Comparison of ENCODE assay signal across 17 cellular contexts in the genomic region with DNA sequence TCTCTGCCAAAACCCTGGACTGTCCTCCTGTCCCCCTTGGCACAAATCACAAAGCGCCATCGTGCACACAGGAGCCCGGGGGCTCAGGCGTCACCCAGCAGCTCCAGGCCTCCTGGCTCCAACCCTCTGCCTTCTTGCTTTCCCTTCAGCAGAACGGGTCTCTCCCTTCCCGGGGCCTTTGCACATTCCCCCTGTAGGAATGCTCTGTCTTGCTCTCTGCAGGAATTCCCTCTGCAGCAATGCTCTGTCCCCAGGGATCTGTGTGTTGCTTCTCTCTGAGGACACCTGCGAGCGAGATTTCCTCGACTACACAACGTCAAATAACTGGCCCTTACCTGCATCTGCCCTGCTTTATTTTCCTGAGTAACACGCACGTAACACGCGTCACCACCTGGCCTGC. TPM values are rescaled to one million over a fixed set of nuclear protein-coding genes. Genes with fewer than 3 reads are reported as not detected.
DNase-seq lines count a peak whose midpoint lies in the region; ATAC-seq and TF ChIP-seq lines count a peak whose summit lies in the region.
"Had no signal": no experiment of that assay in that cellular context is flagged by ENCODE, and none has a peak within 500 bp of the region (broad histone marks: within the 10 kb centered on the region; RNA-seq: fewer than 3 reads in every experiment).

No MANE protein-coding gene starts in this region.

- CTCF ChIA-PET in activated naive CD4-positive, alpha-beta T cell treated with anti-CD3 and anti-CD28 coated beads, Interleukin-2, amount 10 ng/mL, durations not matched to agents 7 days and 5 days (lab: Charles Lee), result interaction anchor here (1.1 kb wide), 1 partner anchor 11 kb away, joined by 4 read pairs; no protein-coding TSS in a partner anchor
- CTCF ChIA-PET in HEK293T (lab: Yijun Ruan, JAX), result no interaction called here

- DNase-seq in activated naive CD4-positive, alpha-beta T cell treated with anti-CD3 and anti-CD28 coated beads, Interleukin-2, amount 10 ng/mL, durations not matched to agents 7 days and 5 days, result no peak
- no peak for DNase-seq in activated naive CD4-positive, alpha-beta T cell treated with Interleukin-2 at 50 U/mL for 16 hours
- DNase-seq in endodermal cell (peak; percentile 41), NCI-H69 (lab: John Stamatoyannopoulos, UW) (no peak), OCI-M1 (lab: John Stamatoyannopoulos, UW) (no peak), HEK293T (ENCODE audit: extremely low spot score) (no peak)
- DNase-seq: activated CD4-positive, alpha-beta T cell treated with anti-CD3 and anti-CD28 coated beads, Interleukin-2, amount 50 U/mL, for 4 hours; Calu3; NCI-H1694 treated with DMSO at 0.1 percent for 48 hours; NK-92 treated with Interleukin-12 subunit alpha and Interleukin-12 subunit beta, amount 100 ng/mL, for 24 hours; stimulated activated naive CD4-positive, alpha-beta T cell treated with Interleukin-2 at 50 U/mL for 16 hours had no signal

- no peak overlapping the region for H2AFZ ChIP-seq in OCI-LY1 (ENCODE audit: low read length)

- no peak overlapping the region for H3K27ac Mint-ChIP-seq in activated naive CD4-positive, alpha-beta T cell treated with anti-CD3 and anti-CD28 coated beads, Interleukin-2, amount 10 ng/mL, durations not matched to agents 7 days and 5 days
- no peak overlapping the region for H3K27ac Mint-ChIP-seq in endodermal cell
- peak overlapping the region; percentile 64 for H3K27ac Mint-ChIP-seq in stimulated activated memory B cell treated with anti-CD40 and anti-IgM and Interleukin-4, amounts not matched to agents 10 μg/mL and 1 μg/mL and 100 μg/mL, for 72 hours
- H3K27ac Mint-ChIP-seq: mesothelial cell of epicardium had no signal

- H3K4me1 ChIP-seq in OCI-LY1 (ENCODE audit: insufficient read depth, low read length, severe bottlenecking) (peaks cover 68% of the 10 kb centered on the region), endodermal cell (ENCODE audit: control insufficient read depth, insufficient read depth, low read length) (no peaks in the 10 kb centered on the region)
- H3K4me1 ChIP-seq: HAP-1 had no signal

- H3K4me3 Mint-ChIP-seq in activated naive CD4-positive, alpha-beta T cell treated with anti-CD3 and anti-CD28 coated beads, Interleukin-2, amount 10 ng/mL, durations not matched to agents 7 days and 5 days, result peak overlapping the region; percentile 6
- no peak overlapping the region for H3K4me3 Mint-ChIP-seq in endodermal cell
- no peak overlapping the region for H3K4me3 Mint-ChIP-seq in stimulated activated memory B cell treated with anti-CD40 and anti-IgM and Interleukin-4, amounts not matched to agents 10 μg/mL and 1 μg/mL and 100 μg/mL, for 72 hours
- H3K4me3 Mint-ChIP-seq: mesothelial cell of epicardium had no signal

- H3K27me3 ChIP-seq in OCI-LY1 (ENCODE audit: insufficient read depth, low read length), result peaks cover 6% of the 10 kb centered on the region; the same call in 1 of the 2 replicates
- H3K27me3 ChIP-seq in endodermal cell (ENCODE audit: control insufficient read depth, insufficient read depth, low read length, poor library complexity, severe bottlenecking), result no peaks in the 10 kb centered on the region

- no peaks in the 10 kb centered on the region for H3K9me2 ChIP-seq in OCI-LY1 (ENCODE audit: low read depth, low read length)

- H3K4me2 ChIP-seq in OCI-LY1 (ENCODE audit: low read length), result no peak overlapping the region; the same call in 1 of the 2 replicates

- H3K4me3 ChIP-seq in OCI-LY1 (ENCODE audit: low read depth, low read length, poor library complexity, severe bottlenecking), result no peak overlapping the region
- H3K4me3 ChIP-seq in endodermal cell (ENCODE audit: low read length), result no peak overlapping the region
- H3K4me3 ChIP-seq: HAP-1 had no signal

- TF ChIP-seq CTCF in OCI-LY1 (IDR thresholded peaks at IDR 0.05; ENCODE audit: low read length) (no peak), endodermal cell (conservative IDR thresholded peaks at IDR 0.05) (no peak)

- H3K36me3 ChIP-seq in OCI-LY1 (ENCODE audit: insufficient read depth, low read length), result no peaks in the 10 kb centered on the region
- H3K36me3 ChIP-seq in endodermal cell (ENCODE audit: control insufficient read depth, insufficient read depth, low read length), result no peaks in the 10 kb centered on the region
- H3K36me3 ChIP-seq: HAP-1 had no signal

- no peaks in the 10 kb centered on the region for H4K20me1 ChIP-seq in OCI-LY1 (ENCODE audit: insufficient read depth, low read length)

- no peaks in the 10 kb centered on the region for H3K27me3 Mint-ChIP-seq in activated naive CD4-positive, alpha-beta T cell treated with anti-CD3 and anti-CD28 coated beads, Interleukin-2, amount 10 ng/mL, durations not matched to agents 7 days and 5 days
- H3K27me3 Mint-ChIP-seq in endodermal cell (ENCODE audit: insufficient read depth), result no peaks in the 10 kb centered on the region
- H3K27me3 Mint-ChIP-seq in stimulated activated memory B cell treated with anti-CD40 and anti-IgM and Interleukin-4, amounts not matched to agents 10 μg/mL and 1 μg/mL and 100 μg/mL, for 72 hours, result no peaks in the 10 kb centered on the region

- H3K9ac ChIP-seq in OCI-LY1 (ENCODE audit: low read length) (no peak overlapping the region), endodermal cell (ENCODE audit: extremely low read depth, low read length, poor library complexity, severe bottlenecking) (no peak overlapping the region)

- peak overlapping the region; percentile 58 for H3K27ac ChIP-seq in OCI-LY1 (ENCODE audit: low read depth, low read length, poor library complexity, severe bottlenecking)
- H3K27ac ChIP-seq in endodermal cell (ENCODE audit: low read depth, low read length), result no peak overlapping the region
- H3K27ac ChIP-seq: RWPE1 had no signal

- POLR2A ChIA-PET in HEK293T (lab: Yijun Ruan, JAX), result no interaction called here

- WGBS in endodermal cell (ENCODE audit: insufficient coverage in 1 of 2, insufficient read length in 1 of 2), 2 experiments, result 92% methylated on average over 14 of the region's 14 CpGs

- H3K9me3 ChIP-seq in OCI-LY1 (ENCODE audit: low read length) (no peaks in the 10 kb centered on the region), endodermal cell (ENCODE audit: control insufficient read depth, low read length) (no peaks in the 10 kb centered on the region)
- H3K9me3 ChIP-seq: HAP-1 had no signal

- peaks cover 30% of the 10 kb centered on the region for H3K4me1 Mint-ChIP-seq in activated naive CD4-positive, alpha-beta T cell treated with anti-CD3 and anti-CD28 coated beads, Interleukin-2, amount 10 ng/mL, durations not matched to agents 7 days and 5 days
- H3K4me1 Mint-ChIP-seq in endodermal cell, result peaks cover 2% of the 10 kb centered on the region
- H3K4me1 Mint-ChIP-seq in stimulated activated memory B cell treated with anti-CD40 and anti-IgM and Interleukin-4, amounts not matched to agents 10 μg/mL and 1 μg/mL and 100 μg/mL, for 72 hours, result peaks cover 46% of the 10 kb centered on the region
- H3K4me1 Mint-ChIP-seq: mesothelial cell of epicardium had no signal

- no peak for ATAC-seq in stimulated activated memory B cell treated with anti-CD40 and anti-IgM and Interleukin-4, amounts not matched to agents 10 μg/mL and 1 μg/mL and 100 μg/mL, for 72 hours

- no peaks in the 10 kb centered on the region for H3K79me2 ChIP-seq in OCI-LY1 (ENCODE audit: insufficient read depth, low read length)

- no peaks in the 10 kb centered on the region for H3F3A ChIP-seq in OCI-LY1 (ENCODE audit: insufficient read depth, low read length)

- H3K36me3 Mint-ChIP-seq in activated naive CD4-positive, alpha-beta T cell treated with anti-CD3 and anti-CD28 coated beads, Interleukin-2, amount 10 ng/mL, durations not matched to agents 7 days and 5 days, result peaks cover 17% of the 10 kb centered on the region
- H3K36me3 Mint-ChIP-seq in endodermal cell (ENCODE audit: low read depth), result no peaks in the 10 kb centered on the region
- H3K36me3 Mint-ChIP-seq in stimulated activated memory B cell treated with anti-CD40 and anti-IgM and Interleukin-4, amounts not matched to agents 10 μg/mL and 1 μg/mL and 100 μg/mL, for 72 hours, result no peaks in the 10 kb centered on the region
- H3K36me3 Mint-ChIP-seq: mesothelial cell of epicardium had no signal

- H3K9me3 Mint-ChIP-seq in activated naive CD4-positive, alpha-beta T cell treated with anti-CD3 and anti-CD28 coated beads, Interleukin-2, amount 10 ng/mL, durations not matched to agents 7 days and 5 days, result no peaks in the 10 kb centered on the region
- H3K9me3 Mint-ChIP-seq in endodermal cell, result no peaks in the 10 kb centered on the region
- H3K9me3 Mint-ChIP-seq in stimulated activated memory B cell treated with anti-CD40 and anti-IgM and Interleukin-4, amounts not matched to agents 10 μg/mL and 1 μg/mL and 100 μg/mL, for 72 hours, result no peaks in the 10 kb centered on the region
- H3K9me3 Mint-ChIP-seq: mesothelial cell of epicardium had no signal

TF ChIP-seq in HEK293T, 16 proteins besides CTCF, POLR2A, EP300 and RAD21:
- TF ChIP-seq HDGF (IDR thresholded peaks at IDR 0.05; ENCODE audit: borderline replicate concordance) (no peak), PKNOX1 (IDR thresholded peaks at IDR 0.05) (no peak), L3MBTL2 (conservative IDR thresholded peaks at IDR 0.05) (no peak), SP1 (IDR thresholded peaks at IDR 0.05) (no peak), ELF4 (IDR thresholded peaks at IDR 0.05) (no peak), ZNF384 (IDR thresholded peaks at IDR 0.05) (no peak), TARDBP (IDR thresholded peaks at IDR 0.05) (no peak), FOXA1 (IDR thresholded peaks at IDR 0.05) (no peak), NFRKB (IDR thresholded peaks at IDR 0.05) (no peak), LEF1 (IDR thresholded peaks at IDR 0.05; ENCODE audit: borderline replicate concordance) (no peak), SUZ12 (IDR thresholded peaks at IDR 0.05) (no peak), CTBP1 (IDR thresholded peaks at IDR 0.05; ENCODE audit: borderline replicate concordance) (no peak), FOXM1 (IDR thresholded peaks at IDR 0.05; ENCODE audit: borderline replicate concordance) (no peak), BHLHE40 (IDR thresholded peaks at IDR 0.05; ENCODE audit: borderline replicate concordance) (no peak), ARNT (IDR thresholded peaks at IDR 0.05) (no peak), FOXK2 (IDR thresholded peaks at IDR 0.05) (no peak)
TF ChIP-seq in HEK293T: peak in this region for 0.

RNA-seq across cellular contexts. Expression of gene RASA3, which starts 13.3 kb away (rescaled TPM):
- total RNA-seq in endodermal cell, result 10 to 100 TPM in 1 of 2 donors, 1 to 10 TPM in 1; 6.3 to 12.0 TPM
- polyA plus RNA-seq in endodermal cell (2013, experiment 1 of 2), result 27.0 TPM
- polyA plus RNA-seq in endodermal cell (2013, experiment 2 of 2), result 25.2 TPM

RNA-seq across cellular contexts. Expression of gene CFAP97D2, which starts 33.3 kb away (rescaled TPM):
- total RNA-seq in endodermal cell, result not detected
- polyA plus RNA-seq in endodermal cell (2013, experiment 1 of 2), result not detected
- polyA plus RNA-seq in endodermal cell (2013, experiment 2 of 2), result not detected
- total RNA-seq: Calu3, mesothelial cell of epicardium, ureter had no signal
